8 cellular contexts compared by ENCODE assay signal in the genomic region with DNA sequence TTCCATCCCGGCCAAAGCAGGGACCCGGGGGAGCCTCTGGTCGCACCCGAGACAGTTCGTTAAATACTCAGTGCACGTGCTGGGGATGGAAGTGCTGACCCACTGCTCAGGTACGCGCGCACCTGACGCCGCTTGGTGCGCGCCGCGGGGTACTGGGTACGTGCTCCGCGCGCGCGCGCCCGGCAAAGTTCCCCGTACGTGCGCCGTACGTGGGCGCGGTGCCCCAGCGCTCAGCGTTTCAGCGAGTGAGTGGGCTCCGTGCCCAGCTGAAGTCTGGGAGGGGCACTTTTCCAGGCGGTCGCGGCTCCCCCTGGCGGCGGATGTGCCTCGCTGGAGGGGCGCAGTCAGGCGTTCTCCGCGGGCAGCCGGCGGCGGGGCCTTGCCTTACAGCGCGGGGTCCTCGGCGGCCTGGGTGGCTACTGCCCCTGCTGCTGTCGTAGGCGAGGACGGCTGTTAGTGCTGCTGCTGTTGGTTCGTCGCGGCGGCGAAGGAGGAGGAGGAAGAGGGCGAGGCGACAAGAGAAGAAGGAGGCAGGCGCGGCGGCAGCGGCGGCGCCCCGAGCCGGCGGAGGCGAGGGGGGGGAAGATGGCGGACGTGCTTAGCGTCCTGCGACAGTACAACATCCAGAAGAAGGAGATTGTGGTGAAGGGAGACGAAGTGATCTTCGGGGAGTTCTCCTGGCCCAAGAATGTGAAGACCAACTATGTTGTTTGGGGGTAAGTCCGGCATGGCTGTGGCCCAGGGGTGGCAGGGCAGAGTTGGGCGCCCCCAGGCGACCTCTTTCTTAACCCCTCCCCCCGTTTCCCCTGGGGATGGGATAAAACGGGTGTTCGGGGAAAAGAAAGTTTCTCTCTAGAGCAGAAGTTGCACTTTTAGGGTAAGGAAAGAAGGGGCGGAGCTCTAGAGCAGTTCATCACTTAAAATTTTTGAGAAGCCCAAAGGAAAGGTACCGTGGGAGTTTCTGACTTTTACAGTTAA. TPM values are rescaled to one million over a fixed set of nuclear protein-coding genes. Genes with fewer than 3 reads are reported as not detected.
DNase-seq lines count a peak whose midpoint lies in the region; ATAC-seq and TF ChIP-seq lines count a peak whose summit lies in the region.

A gene (plus strand): TSS at position 416 of the 978 bp plus-strand sequence. CDS start 170 bp downstream, at position 586.

- WGBS in lower leg skin, 2 donors = 0% methylated on average over 30 to 53 of the region's 85 CpGs

- TF ChIP-seq POLR2A in lower leg skin (IDR thresholded peaks at IDR 0.05) = no peak

- peak; percentile 97 to 100 (median 99) for DNase-seq in CD4-positive, alpha-beta T cell
- DNase-seq in NCI-H774 (lab: John Stamatoyannopoulos, UW) = peak; percentile 96
- DNase-seq in activated CD4-positive, alpha-beta T cell treated with anti-CD3 and anti-CD28 coated beads, Interleukin-2, amount 50 U/mL, for 4 hours = peak; percentile 99 to 100
- peak; percentile 98 for DNase-seq in dermis blood vessel endothelial cell
- DNase-seq in lower leg skin (ENCODE audit: low spot score in 2 of 2) = peak; percentile 97 to 100
- peak; percentile 98 to 100 for DNase-seq in stimulated activated CD4-positive, alpha-beta T cell treated with anti-CD3 and anti-CD28 coated beads, Interleukin-4, amount 100 ng/mL, for 48 hours (ENCODE audit: low read depth in 2 of 2)

- H3K4me3 Mint-ChIP-seq in CD4-positive, alpha-beta T cell = peak within 1 kb of the TSS; percentile 97

- intact Hi-C loops in CD4-positive, alpha-beta T cell (cut with DNase I, micrococcal nuclease) = loop anchor here (1.0 to 10.0 kb wide), 10 partner anchors 15 to 648 kb away; a partner anchor contains a TSS
- intact Hi-C loops in lower leg skin (cut with DNase I; ENCODE audit: low total_unique reads) = no loop called here

- ATAC-seq in CD4-positive, alpha-beta T cell (ENCODE audit: poor library complexity) = peak; percentile 92
- ATAC-seq in GM19397 (IDR thresholded peaks at IDR 0.05; ENCODE audit: unreplicated experiment) (peak; percentile 94), HG03571 (IDR thresholded peaks at IDR 0.05; ENCODE audit: unreplicated experiment) (peak; percentile 91)

- CTCF ChIA-PET in CD4-positive, alpha-beta T cell (lab: Charles Lee) = interaction anchor here (0.6 to 2.6 kb wide), 25 partner anchors 9 to 316 kb away, joined by 3 to 15 read pairs (median 4); a partner anchor contains a TSS

- H3K36me3 Mint-ChIP-seq in CD4-positive, alpha-beta T cell (ENCODE audit: low read depth) = peaks cover 40% of the 10 kb centered on the region

- POLR2A ChIA-PET in CD4-positive, alpha-beta T cell (lab: Charles Lee) = interaction anchor here (0.6 to 3.7 kb wide), 10 partner anchors 10 to 318 kb away, joined by 3 to 52 read pairs (median 4); a partner anchor contains a TSS

- no peaks in the 10 kb centered on the region for H3K9me3 Mint-ChIP-seq in CD4-positive, alpha-beta T cell

- H3K27ac Mint-ChIP-seq in CD4-positive, alpha-beta T cell = peak within 1 kb of the TSS; percentile 97

- peak within 1 kb of the TSS; percentile 82 for H3K4me3 ChIP-seq in lower leg skin (ENCODE audit: low read depth, poor library complexity, severe bottlenecking)

- H3K27ac ChIP-seq in CD4-positive, alpha-beta T cell (ENCODE audit: low read depth, low read length) = peak within 1 kb of the TSS; percentile 91

- H3K9me3 ChIP-seq in CD4-positive, alpha-beta T cell (ENCODE audit: control insufficient read depth, low read length) = no peaks in the 10 kb centered on the region

- no peaks in the 10 kb centered on the region for H3K27me3 ChIP-seq in CD4-positive, alpha-beta T cell (ENCODE audit: control insufficient read depth, insufficient read depth, low read length)

- TF ChIP-seq CTCF in CD4-positive, alpha-beta T cell (IDR thresholded peaks at IDR 0.05) = peak; percentile 94
- peak in 2 of 3 donors; percentile 91 to 95 for TF ChIP-seq CTCF in lower leg skin (IDR thresholded peaks at IDR 0.05)

- peaks cover 54% of the 10 kb centered on the region for H3K4me1 Mint-ChIP-seq in CD4-positive, alpha-beta T cell (ENCODE audit: low read depth)

- no peaks in the 10 kb centered on the region for H3K27me3 Mint-ChIP-seq in CD4-positive, alpha-beta T cell

RNA-seq across cellular contexts. Expression of the gene that starts here (rescaled TPM):
- 10 to 100 TPM; 65.4 to 66.5 TPM for total RNA-seq in CD4-positive, alpha-beta T cell
- total RNA-seq in dermis blood vessel endothelial cell (22.6 and 32.4 TPM in 2 replicates), lower leg skin (10 to 100 TPM; 19.2 to 23.7 (median 20.0) TPM)

Comparison
In these comparisons a context has a peak if more than half of its experiments do, and no peak if none do; other contexts are left out.
1. Peak in every context shown above with its lines: DNase-seq, ATAC-seq, H3K4me3 ChIP-seq and H3K27ac ChIP-seq.